28 cellular contexts compared by ENCODE assay signal in the genomic region with DNA sequence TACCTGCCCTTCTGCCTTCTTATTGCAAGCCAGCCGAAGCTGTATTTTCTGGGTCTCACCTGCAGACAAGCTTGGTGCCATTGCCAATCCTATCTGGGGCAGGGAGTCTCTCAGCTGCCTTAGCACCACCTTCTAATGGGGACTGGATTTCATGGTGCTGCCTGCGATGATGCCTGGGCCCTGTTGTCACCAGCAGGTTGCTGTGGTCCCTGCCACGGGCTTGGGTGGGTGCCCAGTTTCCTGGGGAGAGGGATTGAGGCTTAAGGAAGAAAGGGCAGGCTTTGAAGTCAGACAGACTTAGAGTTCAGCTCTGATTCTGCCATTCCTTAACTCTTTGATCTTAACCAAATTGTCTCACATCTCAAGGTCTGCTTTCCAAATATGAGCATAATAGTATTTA.
"Had no signal": no experiment of that assay in that cellular context is flagged by ENCODE, and none has a peak within 500 bp of the region (broad histone marks: within the 10 kb centered on the region; RNA-seq: fewer than 3 reads in every experiment).

No MANE protein-coding gene starts in this region.

- H3K27me3 ChIP-seq: left lung, neural progenitor cell, neutrophil, stomach, testis, thyroid gland, transverse colon, uterus had no signal

- H2AFZ ChIP-seq: neural progenitor cell, parathyroid adenoma had no signal

- H3K27ac ChIP-seq: left lung, lower lobe of right lung, neural progenitor cell, neutrophil, parathyroid adenoma, skin epidermis, stomach, testis, thyroid gland, transverse colon, uterus had no signal

- H3K9me3 ChIP-seq: lower lobe of right lung, neutrophil, stomach, testis, thyroid gland, transverse colon, uterus had no signal

- H3K4me2 ChIP-seq: neural progenitor cell had no signal

- H3K79me2 ChIP-seq: parathyroid adenoma had no signal

- H3K4me1 ChIP-seq: left lung, lower lobe of right lung, neural progenitor cell, parathyroid adenoma, stomach, testis, thyroid gland, transverse colon, uterus had no signal

- H3K9ac ChIP-seq: neural progenitor cell, parathyroid adenoma had no signal

- H3K4me3 ChIP-seq: left lung, lower lobe of right lung, neural progenitor cell, skin epidermis, stomach, testis, thyroid gland, transverse colon, uterus had no signal

- H3K36me3 ChIP-seq: left lung, lower lobe of right lung, neural progenitor cell, neutrophil, stomach, thyroid gland, transverse colon, uterus had no signal

- ATAC-seq: left colon; left lung; lower lobe of right lung; natural killer cell; right cardiac atrium; sciatic nerve; stimulated activated naive B cell treated with anti-CD40 and anti-IgM and Interleukin-4, amounts not matched to agents 10 μg/mL and 1 μg/mL and 100 μg/mL, for 72 hours; stimulated activated naive CD8-positive, alpha-beta T cell treated with anti-CD3 and anti-CD28 coated beads, Interleukin-15, Interleukin-2, amounts not matched to agents 100 U/mL and 50 U/mL, for 24 hours had no signal

- DNase-seq: hippocampal formation; left colon; lower lobe of right lung; mammary epithelial cell; mesenchymal stem cell; natural killer cell; nephron progenitor cell; occipital lobe; retina; right cardiac atrium; stimulated activated CD4-positive, alpha-beta T cell treated with anti-CD3 and anti-CD28 coated beads, Interleukin-12 subunit alpha, Interleukin-12 subunit beta, amount 100 ng/mL, for 4 hours; stimulated activated CD4-positive, alpha-beta T cell treated with anti-CD3 and anti-CD28 coated beads, Interleukin-15, amount 100 ng/mL, for 24 hours; stimulated activated CD4-positive, alpha-beta T cell treated with anti-CD3 and anti-CD28 coated beads, Interleukin-2, amount 100 ng/mL, for 24 hours; stimulated activated CD4-positive, alpha-beta T cell treated with anti-CD3 and anti-CD28 coated beads, Interleukin-4, amount 100 ng/mL, for 1 hour; stimulated activated naive B cell treated with anti-CD40 and anti-IgM and Interleukin-4, amounts not matched to agents 10 μg/mL and 1 μg/mL and 100 μg/mL, for 72 hours; stimulated activated naive CD8-positive, alpha-beta T cell treated with anti-CD3 and anti-CD28 coated beads, Interleukin-15, Interleukin-2, amounts not matched to agents 100 U/mL and 50 U/mL, for 24 hours; stomach; testis; thyroid gland; transverse colon; uterus had no signal

- FAIRE-seq: keratinocyte had no signal
